11 cellular contexts compared by ENCODE assay signal in genomic region chr6:157614026-157614484, GRCh38.
A peak's percentile ranks its signal among the peaks of the same experiment; 100 is the strongest.
DNase-seq lines count a peak whose midpoint lies in the region; ATAC-seq and FAIRE-seq lines count a peak whose summit lies in the region.
"Had no signal": no experiment of that assay in that cellular context is flagged by ENCODE, and none has a peak within 500 bp of the region (broad histone marks: within the 10 kb centered on the region; RNA-seq: fewer than 3 reads in every experiment).

No MANE protein-coding gene starts in this region.

- H4K91ac ChIP-seq in mesenchymal stem cell (ENCODE audit: low read length): no peak overlapping the region

- WGBS in mesenchymal stem cell: 96% methylated on average over 4 of the region's 4 CpGs
- WGBS in right cardiac atrium: 92% methylated on average over 4 of the region's 4 CpGs

- H2AK5ac ChIP-seq in mesenchymal stem cell (ENCODE audit: low read length, severe bottlenecking): no peak overlapping the region

- no peak overlapping the region for H3K4me2 ChIP-seq in mesenchymal stem cell (ENCODE audit: low read length, poor library complexity, severe bottlenecking)

- no peak overlapping the region for H2AFZ ChIP-seq in mesenchymal stem cell (ENCODE audit: low read depth, low read length)

- H3K23ac ChIP-seq in mesenchymal stem cell (ENCODE audit: low read length in 2 of 2): no peak overlapping the region

- H3K4ac ChIP-seq in mesenchymal stem cell (ENCODE audit: low read depth in 1 of 2, low read length in 2 of 2): no peak overlapping the region

- ATAC-seq in HG02798 (IDR thresholded peaks at IDR 0.05; ENCODE audit: poor library complexity, unreplicated experiment) (peak; percentile 48), right cardiac atrium (no peak), GM21360 (IDR thresholded peaks at IDR 0.05; ENCODE audit: unreplicated experiment) (no peak)

- H3K18ac ChIP-seq in mesenchymal stem cell (ENCODE audit: low read depth in 1 of 2, low read length in 2 of 2): no peak overlapping the region

- H3K9me3 ChIP-seq in mesenchymal stem cell (ENCODE audit: control insufficient read depth, low read length): no peaks in the 10 kb centered on the region
- no peaks in the 10 kb centered on the region for H3K9me3 ChIP-seq in right cardiac atrium (ENCODE audit: control insufficient read depth, low read length)

- H3K36me3 ChIP-seq in mesenchymal stem cell (ENCODE audit: control insufficient read depth in 1 of 2, insufficient read depth in 2 of 2, low read depth in 1 of 2, low read length in 2 of 2): no peaks in the 10 kb centered on the region

- H3K27me3 ChIP-seq in mesenchymal stem cell (ENCODE audit: control insufficient read depth in 1 of 2, insufficient read depth in 1 of 2, low read length in 2 of 2) (no peaks in the 10 kb centered on the region), right cardiac atrium (ENCODE audit: control insufficient read depth, insufficient read depth) (no peaks in the 10 kb centered on the region)

- no peak overlapping the region for H2BK5ac ChIP-seq in mesenchymal stem cell (ENCODE audit: low read depth, low read length, poor library complexity, severe bottlenecking)

- H3K4me1 ChIP-seq in mesenchymal stem cell (ENCODE audit: control insufficient read depth, insufficient read depth, low read depth, low read length): peaks cover 8% of the 10 kb centered on the region
- no peaks in the 10 kb centered on the region for H3K4me1 ChIP-seq in right cardiac atrium (ENCODE audit: control insufficient read depth, insufficient read depth, low read length)

- H4K8ac ChIP-seq in mesenchymal stem cell (ENCODE audit: low read length): no peak overlapping the region

- intact Hi-C loops in right cardiac atrium (cut with DNase I): no loop called here

- DNase-seq in GM03348 (ENCODE audit: low spot score) (peak; percentile 29), RCC 7860 (ENCODE audit: low spot score) (peak; percentile 15), mesenchymal stem cell (peak; percentile 13), NCI-H2196 (lab: John Stamatoyannopoulos, UW; ENCODE audit: unreplicated experiment) (no peak), NCI-H82 treated with DMSO at 0.1 percent for 48 hours (lab: John Stamatoyannopoulos, UW; ENCODE audit: unreplicated experiment) (no peak), right cardiac atrium (no peak)
- DNase-seq: NCI-H226, small intestine had no signal

- no peak overlapping the region for H2BK120ac ChIP-seq in mesenchymal stem cell (ENCODE audit: low read depth, low read length)

- H3K4me3 ChIP-seq in mesenchymal stem cell (ENCODE audit: insufficient read depth in 1 of 2, low read depth in 1 of 2, low read length in 2 of 2) (no peak overlapping the region), right cardiac atrium (ENCODE audit: low read length) (no peak overlapping the region)

- H2BK12ac ChIP-seq in mesenchymal stem cell (ENCODE audit: low read length in 2 of 2): no peak overlapping the region

- peak overlapping the region; percentile 55 for H3K9ac ChIP-seq in mesenchymal stem cell (ENCODE audit: low read length)

- no peak overlapping the region for H2BK15ac ChIP-seq in mesenchymal stem cell (ENCODE audit: low read depth, poor library complexity, severe bottlenecking)

- FAIRE-seq in RCC 7860 (lab: Jason Lieb, UNC): no peak
- FAIRE-seq: bronchial epithelial cell, small intestine had no signal

- H3K79me1 ChIP-seq in mesenchymal stem cell (replicated peaks; ENCODE audit: low read length, poor library complexity, severe bottlenecking): peaks cover 8% of the 10 kb centered on the region

- no peak overlapping the region for H3K27ac ChIP-seq in mesenchymal stem cell (ENCODE audit: low read length, poor library complexity, severe bottlenecking)
- no peak overlapping the region for H3K27ac ChIP-seq in right cardiac atrium (ENCODE audit: low read length)

- no peak overlapping the region for H3K14ac ChIP-seq in mesenchymal stem cell (ENCODE audit: low read length in 2 of 2)

Comparison
In these comparisons a context has a peak if more than half of its experiments do, and no peak if none do; other contexts are left out.
1. DNase-seq: peak in GM03348 (single experiment), RCC 7860 (single experiment) and mesenchymal stem cell (single experiment); none in NCI-H2196 (single experiment), NCI-H82 treated with DMSO at 0.1 percent for 48 hours (single experiment) and right cardiac atrium (0 of 3).